20 cellular contexts compared by ENCODE assay signal in genomic region chr1:27180037-27180436, GRCh38.
"Had no signal": no experiment of that assay in that cellular context is flagged by ENCODE, and none has a peak within 500 bp of the region (broad histone marks: within the 10 kb centered on the region; RNA-seq: fewer than 3 reads in every experiment).

No MANE protein-coding gene starts in this region.

- H3K9me3 ChIP-seq: esophagus muscularis mucosa had no signal

- H2AFZ ChIP-seq: hepatocyte had no signal

- H3K4me3 ChIP-seq: coronary artery, dorsolateral prefrontal cortex, esophagus muscularis mucosa, gastroesophageal sphincter, heart left ventricle, hepatocyte, left ventricle myocardium inferior, lower lobe of right lung had no signal

- H3K79me2 ChIP-seq: hepatocyte had no signal

- DNase-seq: cerebellar nuclear complex; dermis blood vessel endothelial cell; dorsolateral prefrontal cortex; effector CD4-positive, alpha-beta T cell; effector memory CD4-positive, alpha-beta T cell; heart left ventricle; hypothalamus; immature natural killer cell; islet precursor cell; kidney; kidney glomerular epithelial cell; left ventricle myocardium inferior; lower lobe of right lung; naive B cell had no signal

- H3K4me2 ChIP-seq: hepatocyte had no signal

- ATAC-seq: foreskin keratinocyte, gastroesophageal sphincter, heart left ventricle, left lobe of liver, lower lobe of right lung had no signal

- H3K27ac ChIP-seq: coronary artery, dorsolateral prefrontal cortex, esophagus muscularis mucosa, foreskin keratinocyte, gastroesophageal sphincter, heart left ventricle, hepatocyte, left ventricle myocardium inferior, lower lobe of right lung had no signal

- H3K27me3 ChIP-seq: dorsolateral prefrontal cortex, esophagus muscularis mucosa, foreskin keratinocyte, gastroesophageal sphincter, heart left ventricle, hepatocyte had no signal

- H3K4me1 ChIP-seq: esophagus muscularis mucosa, foreskin keratinocyte, gastroesophageal sphincter, heart left ventricle, left ventricle myocardium inferior, lower lobe of right lung had no signal

- H3K36me3 ChIP-seq: esophagus muscularis mucosa, gastroesophageal sphincter, heart left ventricle, left ventricle myocardium inferior, lower lobe of right lung had no signal
